Comparison of ENCODE assay signal across 16 cellular contexts in genomic region chr13:68727165-68727564, GRCh38.
DNase-seq lines count a peak whose midpoint lies in the region; ATAC-seq lines count a peak whose summit lies in the region.
"Had no signal": no experiment of that assay in that cellular context is flagged by ENCODE, and none has a peak within 500 bp of the region (broad histone marks: within the 10 kb centered on the region; RNA-seq: fewer than 3 reads in every experiment).

No MANE protein-coding gene starts in this region.

- peak; percentile 59 for DNase-seq in Ammon's horn (ENCODE audit: low spot score)
- DNase-seq in NCI-H69 (lab: John Stamatoyannopoulos, UW), result peak; percentile 50
- peak; percentile 62 for DNase-seq in amniotic epithelial cell (ENCODE audit: low read depth)
- DNase-seq in iris pigment epithelial cell (ENCODE audit: low read depth), result peak; percentile 21
- DNase-seq: Calu3; CD4-positive, alpha-beta T cell; DMS79 treated with DMSO at 0.1 percent for 48 hours; Kasumi-1; NCI-H1436 treated with DMSO at 0.1 percent for 48 hours; NCI-H748 treated with DMSO at 0.1 percent for 48 hours; SHP77; SW 1271 had no signal

- ATAC-seq in HG02588 (IDR thresholded peaks at IDR 0.05; ENCODE audit: unreplicated experiment) (no peak), HG03196 (IDR thresholded peaks at IDR 0.05; ENCODE audit: unreplicated experiment) (no peak), HG03097 (IDR thresholded peaks at IDR 0.05; ENCODE audit: low FRiP score, unreplicated experiment) (no peak)
- ATAC-seq: Panc1 had no signal
